Comparison of ENCODE assay signal across 8 cellular contexts in the genomic region with DNA sequence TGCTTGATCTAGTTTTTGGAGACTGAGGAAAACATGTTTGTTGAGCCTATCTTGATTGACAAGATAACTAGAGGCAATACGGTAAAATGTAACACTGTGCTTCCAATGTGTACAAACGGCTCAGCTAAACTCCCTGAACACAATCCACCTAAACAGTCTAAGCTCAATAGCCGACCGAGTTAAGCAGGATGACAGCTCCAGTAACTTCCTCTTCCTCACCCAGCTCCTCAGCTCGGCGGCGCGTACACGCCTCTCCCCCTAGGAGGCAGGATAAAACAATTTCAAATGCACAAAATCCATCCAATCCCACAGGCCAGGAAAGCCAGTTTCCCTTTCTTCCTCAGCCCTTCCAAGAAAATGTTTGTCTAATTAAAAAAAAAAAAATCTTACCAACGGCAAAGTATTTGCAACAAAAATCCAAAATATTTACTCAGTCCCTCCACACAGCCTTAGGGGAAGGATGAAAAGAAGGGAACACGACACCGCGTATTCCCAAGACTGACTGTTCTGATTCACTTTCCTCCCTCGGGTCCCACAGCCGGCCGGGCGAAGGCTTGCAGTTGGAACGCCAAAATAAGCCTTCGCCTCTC. TPM values are rescaled to one million over a fixed set of nuclear protein-coding genes. Genes with fewer than 3 reads are reported as not detected.
DNase-seq lines count a peak whose midpoint lies in the region; ATAC-seq and TF ChIP-seq lines count a peak whose summit lies in the region.

No MANE protein-coding gene starts in this region.

- CTCF ChIA-PET in Caco-2 (lab: Charles Lee), result interaction anchor here (0.6 to 1.2 kb wide), 7 partner anchors 7 to 251 kb away, joined by 3 to 6 read pairs (median 3); partner anchors contain the start of gene MRPL1

- H3K27me3 Mint-ChIP-seq in Caco-2 (ENCODE audit: insufficient read depth, unreplicated experiment), result no peaks in the 10 kb centered on the region
- H3K27me3 Mint-ChIP-seq in activated naive CD8-positive, alpha-beta T cell, result no peaks in the 10 kb centered on the region

- intact Hi-C loops in Caco-2 (cut with micrococcal nuclease; ENCODE audit: unreplicated experiment), result loop anchor here (1.0 to 5.0 kb wide), 2 partner anchors 44 to 139 kb away; partner anchors contain the start of gene MRPL1
- intact Hi-C loops in vagina (cut with DNase I), result no loop called here

- no peaks in the 10 kb centered on the region for H3K9me3 Mint-ChIP-seq in Caco-2 (ENCODE audit: unreplicated experiment)
- no peaks in the 10 kb centered on the region for H3K9me3 Mint-ChIP-seq in activated naive CD8-positive, alpha-beta T cell (ENCODE audit: low read depth)

- DNase-seq in Caco-2, result peak; percentile 69 to 73
- DNase-seq in M059J (ENCODE audit: low read depth), result peak; percentile 84
- peak; percentile 70 for DNase-seq in RWPE2 (ENCODE audit: low spot score)
- DNase-seq in vagina (ENCODE audit: extremely low spot score in 2 of 2), result no peak

- no peaks in the 10 kb centered on the region for H3K4me1 Mint-ChIP-seq in Caco-2 (ENCODE audit: low read depth, unreplicated experiment)
- peaks cover 63% of the 10 kb centered on the region for H3K4me1 Mint-ChIP-seq in activated naive CD8-positive, alpha-beta T cell (ENCODE audit: low read depth)

- 0 to 7% methylated on average over 3 to 16 of the region's 19 CpGs for WGBS in gastroesophageal sphincter (ENCODE audit: low coverage in 1 of 2), 2 donors

- no peak for TF ChIP-seq EP300 in gastroesophageal sphincter (IDR thresholded peaks at IDR 0.05)

- H3K4me3 Mint-ChIP-seq in Caco-2 (ENCODE audit: unreplicated experiment), result peak overlapping the region; percentile 96
- peak overlapping the region; percentile 98 for H3K4me3 Mint-ChIP-seq in activated naive CD8-positive, alpha-beta T cell

- H3K36me3 ChIP-seq in Caco-2 (ENCODE audit: control insufficient read depth, insufficient read depth, low read length) (no peaks in the 10 kb centered on the region), RWPE2 (ENCODE audit: low read depth) (peaks cover 6% of the 10 kb centered on the region; the same call in 1 of the 2 replicates), gastroesophageal sphincter (no peaks in the 10 kb centered on the region), neuron (ENCODE audit: insufficient read depth, low read length) (no peaks in the 10 kb centered on the region), vagina (no peaks in the 10 kb centered on the region)

- TSS peak; percentile 33 for BruUV-seq in Caco-2 (replicated peaks; lab: Mats Ljungman, UMichigan)

- H3K36me3 Mint-ChIP-seq in Caco-2 (ENCODE audit: insufficient read depth, unreplicated experiment), result peaks cover 13% of the 10 kb centered on the region
- peaks cover 3% of the 10 kb centered on the region for H3K36me3 Mint-ChIP-seq in activated naive CD8-positive, alpha-beta T cell

- POLR2A ChIA-PET in Caco-2 (lab: Charles Lee), result interaction anchor here (0.5 to 1.3 kb wide), 3 partner anchors 35 to 45 kb away, joined by 4 to 6 read pairs (median 5); partner anchors contain the start of gene MRPL1

- ATAC-seq in GM21528 (IDR thresholded peaks at IDR 0.05; ENCODE audit: low FRiP score, unreplicated experiment) (peak; percentile 24), RWPE2 (ENCODE audit: low read depth) (peak; percentile 69), gastroesophageal sphincter (peak; percentile 57)

- H3K27me3 ChIP-seq in Caco-2 (replicated peaks; ENCODE audit: control insufficient read depth, insufficient read depth, low read length), result no peaks in the 10 kb centered on the region
- no peaks in the 10 kb centered on the region for H3K27me3 ChIP-seq in RWPE2 (ENCODE audit: insufficient read depth, poor library complexity, severe bottlenecking)
- H3K27me3 ChIP-seq in gastroesophageal sphincter, result no peaks in the 10 kb centered on the region
- no peaks in the 10 kb centered on the region for H3K27me3 ChIP-seq in neuron (ENCODE audit: insufficient read depth, low read length)
- no peaks in the 10 kb centered on the region for H3K27me3 ChIP-seq in vagina

- peak; percentile 21 to 52 for TF ChIP-seq CTCF in Caco-2 (IDR thresholded peaks at IDR 0.05; ENCODE audit: insufficient read depth in 1 of 2, low read depth in 1 of 2, low read length in 1 of 2, severe bottlenecking in 1 of 2, unreplicated experiment in 1 of 2)
- TF ChIP-seq CTCF in RWPE2 (IDR thresholded peaks at IDR 0.05; ENCODE audit: poor library complexity, severe bottlenecking), result peak; percentile 62
- TF ChIP-seq CTCF in gastroesophageal sphincter (IDR thresholded peaks at IDR 0.05), result peak; percentile 38 to 69 (median 59)
- peak in 2 of 3 experiments; percentile 23 to 44 for TF ChIP-seq CTCF in vagina (IDR thresholded peaks at IDR 0.05)

- H2AFZ ChIP-seq in neuron (ENCODE audit: low read depth, low read length), result peak overlapping the region; percentile 65

- H3K9me3 ChIP-seq in Caco-2 (no peaks in the 10 kb centered on the region), RWPE2 (ENCODE audit: severe bottlenecking) (no peaks in the 10 kb centered on the region), gastroesophageal sphincter (no peaks in the 10 kb centered on the region), neuron (ENCODE audit: low read length) (no peaks in the 10 kb centered on the region), vagina (no peaks in the 10 kb centered on the region)

- TF ChIP-seq POLR2A in gastroesophageal sphincter (IDR thresholded peaks at IDR 0.05), result no peak
- TF ChIP-seq POLR2A in vagina (IDR thresholded peaks at IDR 0.05), result no peak

- H3K4me1 ChIP-seq in Caco-2, result peaks cover 7% of the 10 kb centered on the region
- peaks cover 15% of the 10 kb centered on the region for H3K4me1 ChIP-seq in RWPE2 (ENCODE audit: insufficient read depth, poor library complexity, severe bottlenecking)
- H3K4me1 ChIP-seq in gastroesophageal sphincter, result peaks cover 2 to 63% (median 15%) of the 10 kb centered on the region in 3 donors
- H3K4me1 ChIP-seq in neuron (ENCODE audit: insufficient read depth, low read length), result peaks cover 13% of the 10 kb centered on the region
- H3K4me1 ChIP-seq in vagina, result peaks cover 49% of the 10 kb centered on the region

- H3K4me3 ChIP-seq in Caco-2 (ENCODE audit: low read depth, low read length) (peak overlapping the region; percentile 93), RWPE2 (ENCODE audit: severe bottlenecking) (peak overlapping the region; percentile 79), gastroesophageal sphincter (peak overlapping the region; percentile 82 to 85), neuron (ENCODE audit: low read length) (peak overlapping the region; percentile 95), vagina (peak overlapping the region; percentile 65 to 83)

- peak overlapping the region; percentile 86 for H3K27ac ChIP-seq in RWPE2 (ENCODE audit: poor library complexity, severe bottlenecking)
- H3K27ac ChIP-seq in gastroesophageal sphincter, result peak overlapping the region; percentile 91 to 100 (median 98)
- peak overlapping the region; percentile 100 for H3K27ac ChIP-seq in vagina

- H3K27ac Mint-ChIP-seq in Caco-2 (ENCODE audit: unreplicated experiment), result peak overlapping the region; percentile 89
- peak overlapping the region; percentile 96 for H3K27ac Mint-ChIP-seq in activated naive CD8-positive, alpha-beta T cell

RNA-seq across cellular contexts. Expression of gene CNOT6L, which starts 1.0 kb away (rescaled TPM):
- total RNA-seq in Caco-2 (2022) (18.8 and 20.2 TPM in 2 replicates), gastroesophageal sphincter (10 to 100 TPM; 21.0 to 24.8 (median 22.3) TPM), vagina (22.1 TPM)
- total RNA-seq in M059J (2014; rRNA removed; shearing (Covaris generic)), result 5.8 and 8.1 TPM in 2 replicates

RNA-seq across cellular contexts. Expression of gene MRPL1, which starts 44.5 kb away (rescaled TPM):
- total RNA-seq in Caco-2 (2022) (38.4 and 42.0 TPM in 2 replicates), gastroesophageal sphincter (10 to 100 TPM; 17.1 to 25.6 (median 20.4) TPM), vagina (20.1 TPM)
- total RNA-seq in M059J (2014; rRNA removed; shearing (Covaris generic)), result 20.7 and 23.0 TPM in 2 replicates

Comparison
In these comparisons a context has a peak if more than half of its experiments do, and no peak if none do; other contexts are left out.
1. DNase-seq: peak in Caco-2 (2 of 2), M059J (single experiment) and RWPE2 (single experiment); none in vagina (0 of 2).
2. Peak in every context shown above with its lines, with median percentiles within 50 percentile points of each other: H3K4me3 ChIP-seq, CTCF ChIP-seq, ATAC-seq and H3K27ac ChIP-seq.